8 cellular contexts compared by ENCODE assay signal in genomic region chr12:59595557-59596231, GRCh38. TPM values are rescaled to one million over a fixed set of nuclear protein-coding genes. Genes with fewer than 3 reads are reported as not detected.
DNase-seq lines count a peak whose midpoint lies in the region; ATAC-seq and TF ChIP-seq lines count a peak whose summit lies in the region.

TSS of gene SLC16A7 (plus strand) at chr12:59596029. CDS start at chr12:59704802, 108,773 bp downstream.

- H3K4me1 ChIP-seq in HUES48 (ENCODE audit: control insufficient read depth, insufficient read depth, low read length) (peaks cover 12% of the 10 kb centered on the region; the same call in 1 of the 2 replicates), OCI-LY3 (ENCODE audit: low read length) (peaks cover 16% of the 10 kb centered on the region), mononuclear cell (ENCODE audit: insufficient read depth, low read length) (peaks cover 34% of the 10 kb centered on the region)

- peak within 1 kb of the TSS; percentile 84 for H3K4me3 ChIP-seq in HUES48 (ENCODE audit: low read depth, low read length)
- peak within 1 kb of the TSS; percentile 83 for H3K4me3 ChIP-seq in OCI-LY3 (ENCODE audit: low read length)
- H3K4me3 ChIP-seq in epithelial cell of esophagus (ENCODE audit: low read length), result peak within 1 kb of the TSS; percentile 66
- H3K4me3 ChIP-seq in mononuclear cell (ENCODE audit: low read length), result peak within 1 kb of the TSS; percentile 68

- H3K27me3 ChIP-seq in HUES48 (ENCODE audit: control insufficient read depth, insufficient read depth, low read length) (peaks cover 12% of the 10 kb centered on the region), OCI-LY3 (ENCODE audit: low read depth, low read length) (no peaks in the 10 kb centered on the region), mononuclear cell (ENCODE audit: insufficient read depth, low read length) (no peaks in the 10 kb centered on the region)

- H3K36me3 ChIP-seq in HUES48 (ENCODE audit: control insufficient read depth, insufficient read depth, low read length) (no peaks in the 10 kb centered on the region), OCI-LY3 (replicated peaks; ENCODE audit: low read depth, low read length) (peaks cover 7% of the 10 kb centered on the region)

- peak; percentile 54 for ATAC-seq in GM21423 (IDR thresholded peaks at IDR 0.05; ENCODE audit: unreplicated experiment)

- peak within 1 kb of the TSS; percentile 68 for H2AFZ ChIP-seq in OCI-LY3 (ENCODE audit: low read depth, low read length)

- H3K79me2 ChIP-seq in OCI-LY3 (ENCODE audit: low read length), result peaks cover 5% of the 10 kb centered on the region

- no peak within 1 kb of the TSS for H3K27ac ChIP-seq in HUES48 (ENCODE audit: low read depth, low read length)
- peak within 1 kb of the TSS; percentile 80 for H3K27ac ChIP-seq in OCI-LY3 (ENCODE audit: low read length)

- no peaks in the 10 kb centered on the region for H3K9me3 ChIP-seq in HUES48 (ENCODE audit: control insufficient read depth, insufficient read depth, low read length)
- no peaks in the 10 kb centered on the region for H3K9me3 ChIP-seq in OCI-LY3 (ENCODE audit: insufficient read depth, low read length)
- no peaks in the 10 kb centered on the region for H3K9me3 ChIP-seq in mononuclear cell (ENCODE audit: low read depth, low read length)

- H3K9ac ChIP-seq in HUES48 (ENCODE audit: low read depth, low read length), result peak within 1 kb of the TSS; percentile 70
- peak within 1 kb of the TSS; percentile 85 for H3K9ac ChIP-seq in OCI-LY3 (ENCODE audit: low read length)

- no peaks in the 10 kb centered on the region for H4K20me1 ChIP-seq in OCI-LY3 (ENCODE audit: insufficient read depth, low read length)

- peak within 1 kb of the TSS; percentile 85 for H3K4me2 ChIP-seq in OCI-LY3 (ENCODE audit: low read length)

- DNase-seq in COLO668 (lab: John Stamatoyannopoulos, UW; ENCODE audit: unreplicated experiment) (peak; percentile 97), activated T-cell treated with anti-CD3 and anti-CD28 coated beads for 1 hour (ENCODE audit: low read depth) (peak; percentile 77), epithelial cell of esophagus (ENCODE audit: low read depth) (peak; percentile 86)
- DNase-seq in stimulated activated CD8-positive, alpha-beta memory T cell treated with anti-CD3 and anti-CD28 coated beads, Interleukin-2, amount 100 ng/mL, for 48 hours (ENCODE audit: low read depth in 2 of 2), result peak; percentile 79 to 85

- TF ChIP-seq CTCF in OCI-LY3 (IDR thresholded peaks at IDR 0.05; ENCODE audit: low read depth, low read length) (no peak), epithelial cell of esophagus (IDR thresholded peaks at IDR 0.05; ENCODE audit: insufficient read depth, low read depth, low read length, missing control alignments) (no peak)

RNA-seq across cellular contexts. Expression of gene SLC16A7, which starts in this region (rescaled TPM):
- 28.5 TPM for total RNA-seq in mononuclear cell
